Comparison of ENCODE assay signal across 15 cellular contexts in the genomic region with DNA sequence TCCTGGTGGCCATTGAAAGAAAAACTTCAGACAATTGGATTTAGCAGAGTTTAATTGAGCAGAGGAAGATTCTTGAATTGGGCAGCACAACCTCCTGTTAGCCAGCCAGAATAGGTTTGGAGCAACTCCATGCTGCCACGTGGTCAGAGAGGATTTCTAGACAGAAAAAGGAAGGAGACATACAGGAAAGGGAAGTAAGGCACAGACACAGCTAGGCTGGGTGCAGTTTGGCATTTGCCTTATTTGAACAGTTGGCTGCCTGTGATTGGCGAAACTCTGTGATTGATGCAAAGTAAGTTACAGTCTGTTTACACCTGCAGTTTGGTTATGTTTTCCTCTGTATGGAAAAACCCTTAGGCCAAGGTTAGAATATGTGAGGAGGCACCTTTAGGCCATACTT.
A peak's percentile ranks its signal among the peaks of the same experiment; 100 is the strongest.
DNase-seq lines count a peak whose midpoint lies in the region; ATAC-seq, FAIRE-seq and TF ChIP-seq lines count a peak whose summit lies in the region.
"Had no signal": no experiment of that assay in that cellular context is flagged by ENCODE, and none has a peak within 500 bp of the region (broad histone marks: within the 10 kb centered on the region; RNA-seq: fewer than 3 reads in every experiment).

No MANE protein-coding gene starts in this region.

- FAIRE-seq in urothelium cell line (lab: Jason Lieb, UNC) = no peak

- DNase-seq in MV-4-11 (lab: John Stamatoyannopoulos, UW) (peak; percentile 82), colonic mucosa (peak; percentile 57), midbrain (lab: John Stamatoyannopoulos, UW) (peak; percentile 55), amniotic stem cell (lab: John Stamatoyannopoulos, UW) (no peak), T-helper 17 cell (no peak), urothelium cell line (ENCODE audit: low spot score) (no peak)
- DNase-seq: activated CD4-positive, CD25-positive, alpha-beta regulatory T cell treated with anti-CD3 and anti-CD28 coated beads, Interleukin-2, amount 50 U/mL, for 72 hours; activated T-cell treated with anti-CD3 and anti-CD28 coated beads, Interleukin-2, amount 50 U/mL, for 48 hours; effector memory CD4-positive, alpha-beta T cell; NCI-H1092 treated with DMSO at 0.1 percent for 48 hours; NCI-H526 had no signal

- intact Hi-C loops in colonic mucosa (cut with DNase I) = no loop called here

- no peak for ATAC-seq in T-helper 17 cell
- no peak for ATAC-seq in HG02852 (IDR thresholded peaks at IDR 0.05; ENCODE audit: unreplicated experiment)

- peaks cover 0 to 17% (median 9%) of the 10 kb centered on the region in 11 experiments; a peak in 12 of 22 replicates for H3K9me3 ChIP-seq in BLaER1 treated with 17β-estradiol and CSF1 and Interleukin-3, amounts not matched to agents 10 nM and 100 nM (replicated peaks in 1 of 11)
- H3K9me3 ChIP-seq in colonic mucosa (no peaks in the 10 kb centered on the region), T-helper 17 cell (ENCODE audit: control insufficient read depth, low read length, poor library complexity, severe bottlenecking) (no peaks in the 10 kb centered on the region)

- H3K27me3 ChIP-seq in BLaER1 treated with 17β-estradiol and CSF1 and Interleukin-3, amounts not matched to agents 10 nM and 100 nM = no peaks in the 10 kb centered on the region
- no peaks in the 10 kb centered on the region for H3K27me3 ChIP-seq in colonic mucosa

- H3K4me1 ChIP-seq in BLaER1 treated with 17β-estradiol and CSF1 and Interleukin-3, amounts not matched to agents 10 nM and 100 nM = peaks cover 9 to 19% (median 13%) of the 10 kb centered on the region in 10 experiments; a peak in 18 of 20 replicates
- H3K4me1 ChIP-seq in colonic mucosa = peaks cover 8% of the 10 kb centered on the region

- peaks cover 33% of the 10 kb centered on the region for H3K27me3 Mint-ChIP-seq in T-helper 17 cell

- no peaks in the 10 kb centered on the region for H3K36me3 ChIP-seq in BLaER1 treated with 17β-estradiol and CSF1 and Interleukin-3, amounts not matched to agents 10 nM and 100 nM
- no peaks in the 10 kb centered on the region for H3K36me3 ChIP-seq in colonic mucosa

- peak overlapping the region in 8 of 11 experiments; percentile 12 to 49 (median 28); a peak in 8 of 22 replicates for H3K27ac ChIP-seq in BLaER1 treated with 17β-estradiol and CSF1 and Interleukin-3, amounts not matched to agents 10 nM and 100 nM
- no peak overlapping the region for H3K27ac ChIP-seq in colonic mucosa
- H3K27ac ChIP-seq: SK-N-MC had no signal

- H3K4me2 ChIP-seq in BLaER1 treated with 17β-estradiol and CSF1 and Interleukin-3, amounts not matched to agents 10 nM and 100 nM = peak overlapping the region in 10 of 11 experiments; percentile 4 to 48 (median 22); a peak in 8 of 22 replicates

- H4K20me1 ChIP-seq in BLaER1 treated with 17β-estradiol and CSF1 and Interleukin-3, amounts not matched to agents 10 nM and 100 nM = no peaks in the 10 kb centered on the region

- H3K4me3 Mint-ChIP-seq in T-helper 17 cell = no peak overlapping the region

- no peaks in the 10 kb centered on the region for H3K36me3 Mint-ChIP-seq in T-helper 17 cell (ENCODE audit: low read depth)

- H3K4me1 Mint-ChIP-seq in T-helper 17 cell = peaks cover 4% of the 10 kb centered on the region

- no peak overlapping the region for H3K9ac ChIP-seq in BLaER1 treated with 17β-estradiol and CSF1 and Interleukin-3, amounts not matched to agents 10 nM and 100 nM
- no peak overlapping the region for H3K9ac ChIP-seq in colonic mucosa (ENCODE audit: low read depth in 2 of 2, low read length in 2 of 2)

- TF ChIP-seq CTCF in colonic mucosa (IDR thresholded peaks at IDR 0.05) = no peak

- no peak overlapping the region for H3K4me3 ChIP-seq in BLaER1 treated with 17β-estradiol and CSF1 and Interleukin-3, amounts not matched to agents 10 nM and 100 nM
- no peak overlapping the region for H3K4me3 ChIP-seq in colonic mucosa
- H3K4me3 ChIP-seq: lung, SK-N-MC had no signal

- H3K27ac Mint-ChIP-seq in T-helper 17 cell = no peak overlapping the region

Comparison
In these comparisons a context has a peak if more than half of its experiments do, and no peak if none do; other contexts are left out.
1. DNase-seq: peak in MV-4-11 (single experiment), colonic mucosa (single experiment) and midbrain (single experiment); none in amniotic stem cell (single experiment), T-helper 17 cell (0 of 3) and urothelium cell line (single experiment).